In the genomic region with DNA sequence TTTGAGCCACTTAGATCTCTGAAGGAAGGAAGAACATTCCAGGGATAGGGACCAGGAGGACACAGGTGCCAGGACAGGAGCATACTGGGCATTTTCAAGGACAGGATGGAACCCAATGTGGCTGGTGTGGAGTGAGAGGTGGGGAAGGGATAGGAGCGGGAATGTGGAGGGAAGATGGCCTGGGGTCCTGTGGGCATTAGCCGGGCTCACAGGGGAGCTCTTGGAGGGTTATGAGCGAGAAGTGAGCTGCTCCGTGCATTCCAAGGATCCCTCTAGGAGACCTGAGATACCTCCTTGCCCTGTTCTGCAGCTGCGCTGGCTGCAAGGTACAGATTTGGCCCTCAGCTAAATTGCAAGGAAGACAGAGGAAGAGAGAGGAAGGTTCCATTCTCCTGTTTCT, we compare ENCODE assay signal across 16 cellular contexts.
A peak's percentile ranks its signal among the peaks of the same experiment; 100 is the strongest.
DNase-seq lines count a peak whose midpoint lies in the region; ATAC-seq, FAIRE-seq and TF ChIP-seq lines count a peak whose summit lies in the region.
"Had no signal": no experiment of that assay in that cellular context is flagged by ENCODE, and none has a peak within 500 bp of the region (broad histone marks: within the 10 kb centered on the region; RNA-seq: fewer than 3 reads in every experiment).

No MANE protein-coding gene starts in this region.

- H3K9me3 ChIP-seq in endodermal cell (ENCODE audit: control insufficient read depth, low read length): peaks cover 27% of the 10 kb centered on the region

- H3K4me1 Mint-ChIP-seq in activated T-cell treated with anti-CD3 and anti-CD28 coated beads, Interleukin-2, amount 50 U/mL, for 24 hours (ENCODE audit: low read depth): peaks cover 15% of the 10 kb centered on the region
- peaks cover 13% of the 10 kb centered on the region for H3K4me1 Mint-ChIP-seq in activated T-cell treated with anti-CD3 and anti-CD28 coated beads, Interleukin-2, amount 50 U/mL, for 72 hours (ENCODE audit: low read depth)
- peaks cover 32% of the 10 kb centered on the region for H3K4me1 Mint-ChIP-seq in endodermal cell
- H3K4me1 Mint-ChIP-seq in T-cell: peaks cover 13 to 16% (median 15%) of the 10 kb centered on the region in 3 donors
- H3K4me1 Mint-ChIP-seq: B cell had no signal

- peaks cover 6% of the 10 kb centered on the region for H3K4me1 ChIP-seq in endodermal cell (ENCODE audit: control insufficient read depth, insufficient read depth, low read length)

- no peak overlapping the region for H3K4me3 ChIP-seq in endodermal cell (ENCODE audit: low read length)
- H3K4me3 ChIP-seq: BLaER1 treated with 17β-estradiol and CSF1 and Interleukin-3, amounts not matched to agents 10 nM and 100 nM; HAP-1 had no signal

- H3K9me3 Mint-ChIP-seq in activated T-cell treated with anti-CD3 and anti-CD28 coated beads, Interleukin-2, amount 50 U/mL, for 24 hours: no peaks in the 10 kb centered on the region
- H3K9me3 Mint-ChIP-seq in activated T-cell treated with anti-CD3 and anti-CD28 coated beads, Interleukin-2, amount 50 U/mL, for 72 hours: no peaks in the 10 kb centered on the region
- H3K9me3 Mint-ChIP-seq in endodermal cell: peaks cover 24% of the 10 kb centered on the region
- H3K9me3 Mint-ChIP-seq in T-cell: peaks cover 0 to 13% (median 0%) of the 10 kb centered on the region in 3 donors

- H3K27me3 Mint-ChIP-seq in activated T-cell treated with anti-CD3 and anti-CD28 coated beads, Interleukin-2, amount 50 U/mL, for 24 hours: no peaks in the 10 kb centered on the region
- H3K27me3 Mint-ChIP-seq in activated T-cell treated with anti-CD3 and anti-CD28 coated beads, Interleukin-2, amount 50 U/mL, for 72 hours (ENCODE audit: low read depth): peaks cover 9% of the 10 kb centered on the region
- H3K27me3 Mint-ChIP-seq in endodermal cell (ENCODE audit: insufficient read depth) (peaks cover 4% of the 10 kb centered on the region), T-cell (peaks cover 4 to 5% of the 10 kb centered on the region in 2 donors)

- no peaks in the 10 kb centered on the region for H3K36me3 Mint-ChIP-seq in activated T-cell treated with anti-CD3 and anti-CD28 coated beads, Interleukin-2, amount 50 U/mL, for 24 hours (ENCODE audit: low read depth)
- peaks cover 0 to 5% of the 10 kb centered on the region in 2 donors for H3K36me3 Mint-ChIP-seq in activated T-cell treated with anti-CD3 and anti-CD28 coated beads, Interleukin-2, amount 50 U/mL, for 72 hours (ENCODE audit: insufficient read depth in 2 of 2)
- H3K36me3 Mint-ChIP-seq in endodermal cell (ENCODE audit: low read depth) (no peaks in the 10 kb centered on the region), T-cell (no peaks in the 10 kb centered on the region)
- H3K36me3 Mint-ChIP-seq: CD8-positive, alpha-beta T cell had no signal

- CTCF ChIA-PET in T-cell (lab: Charles Lee): interaction anchor here in 1 of 2 donors (0.6 to 0.9 kb wide), 2 partner anchors 141 to 649 kb away, joined by 3 read pairs; no protein-coding TSS in a partner anchor

- no peak for TF ChIP-seq CTCF in endodermal cell (conservative IDR thresholded peaks at IDR 0.05)

- POLR2A ChIA-PET in T-cell (lab: Charles Lee): no interaction called here

- no peak for ATAC-seq in activated T-cell treated with anti-CD3 and anti-CD28 coated beads, Interleukin-2, amount 50 U/mL, for 72 hours (replicated peaks in 1 of 2)
- no peak for ATAC-seq in T-cell (replicated peaks in 1 of 4)
- ATAC-seq: CD8-positive, alpha-beta T cell had no signal

- DNase-seq in activated T-cell treated with anti-CD3 and anti-CD28 coated beads, Interleukin-2, amount 50 U/mL, for 24 hours: peak; percentile 14
- DNase-seq in activated T-cell treated with anti-CD3 and anti-CD28 coated beads, Interleukin-2, amount 50 U/mL, for 72 hours: no peak
- DNase-seq in activated CD8-positive, alpha-beta memory T cell treated with anti-CD3 and anti-CD28 coated beads, Interleukin-2, amount 50 U/mL, for 48 hours: peak; percentile 23
- DNase-seq in endodermal cell (peak; percentile 39), SKM-1 treated with dmso at 0.1 percent for 144 hours (lab: John Stamatoyannopoulos, UW; ENCODE audit: unreplicated experiment) (no peak), RCC 7860 (ENCODE audit: low spot score) (no peak), T-cell (no peak)
- DNase-seq: Calu3, DMS79 treated with DMSO at 0.1 percent for 48 hours, EL had no signal

- H3K9ac ChIP-seq in endodermal cell (ENCODE audit: extremely low read depth, low read length, poor library complexity, severe bottlenecking): no peak overlapping the region
- H3K9ac ChIP-seq: BLaER1 treated with 17β-estradiol and CSF1 and Interleukin-3, amounts not matched to agents 10 nM and 100 nM had no signal

- no peak overlapping the region for H3K27ac ChIP-seq in endodermal cell (ENCODE audit: low read depth, low read length)
- H3K27ac ChIP-seq: BLaER1 treated with 17β-estradiol and CSF1 and Interleukin-3, amounts not matched to agents 10 nM and 100 nM had no signal

- 96 to 100% methylated on average over 1 to 5 of the region's 5 CpGs for WGBS in endodermal cell (ENCODE audit: insufficient coverage in 1 of 2, insufficient read length in 1 of 2), 2 experiments

- H3K36me3 ChIP-seq in endodermal cell (ENCODE audit: control insufficient read depth, insufficient read depth, low read length): no peaks in the 10 kb centered on the region
- H3K36me3 ChIP-seq: BLaER1 treated with 17β-estradiol and CSF1 and Interleukin-3, amounts not matched to agents 10 nM and 100 nM; HAP-1 had no signal

- H3K4me3 Mint-ChIP-seq in activated T-cell treated with anti-CD3 and anti-CD28 coated beads, Interleukin-2, amount 50 U/mL, for 24 hours: no peak overlapping the region
- no peak overlapping the region for H3K4me3 Mint-ChIP-seq in activated T-cell treated with anti-CD3 and anti-CD28 coated beads, Interleukin-2, amount 50 U/mL, for 72 hours
- no peak overlapping the region for H3K4me3 Mint-ChIP-seq in endodermal cell
- H3K4me3 Mint-ChIP-seq in T-cell: no peak overlapping the region
- H3K4me3 Mint-ChIP-seq: B cell; CD8-positive, alpha-beta T cell had no signal

- H3K27ac Mint-ChIP-seq in activated T-cell treated with anti-CD3 and anti-CD28 coated beads, Interleukin-2, amount 50 U/mL, for 24 hours: no peak overlapping the region
- no peak overlapping the region for H3K27ac Mint-ChIP-seq in activated T-cell treated with anti-CD3 and anti-CD28 coated beads, Interleukin-2, amount 50 U/mL, for 72 hours
- H3K27ac Mint-ChIP-seq in endodermal cell: peak overlapping the region; percentile 17
- H3K27ac Mint-ChIP-seq in T-cell: no peak overlapping the region
- H3K27ac Mint-ChIP-seq: B cell; CD8-positive, alpha-beta T cell had no signal

- no peak for FAIRE-seq in RCC 7860 (lab: Jason Lieb, UNC)
- FAIRE-seq: GM12891, GM19239 had no signal

- H3K27me3 ChIP-seq in endodermal cell (ENCODE audit: control insufficient read depth, insufficient read depth, low read length, poor library complexity, severe bottlenecking): no peaks in the 10 kb centered on the region
- H3K27me3 ChIP-seq: BLaER1 treated with 17β-estradiol and CSF1 and Interleukin-3, amounts not matched to agents 10 nM and 100 nM had no signal

Comparison
In these comparisons a context has a peak if more than half of its experiments do, and no peak if none do; other contexts are left out.
1. DNase-seq: peak in activated T-cell treated with anti-CD3 and anti-CD28 coated beads, Interleukin-2, amount 50 U/mL, for 24 hours (single experiment), activated CD8-positive, alpha-beta memory T cell treated with anti-CD3 and anti-CD28 coated beads, Interleukin-2, amount 50 U/mL, for 48 hours (single experiment) and endodermal cell (single experiment); none in activated T-cell treated with anti-CD3 and anti-CD28 coated beads, Interleukin-2, amount 50 U/mL, for 72 hours (0 of 2), SKM-1 treated with dmso at 0.1 percent for 144 hours (single experiment), RCC 7860 (single experiment) and T-cell (0 of 34).